ENCODE assay signal across 23 cellular contexts in the genomic region with DNA sequence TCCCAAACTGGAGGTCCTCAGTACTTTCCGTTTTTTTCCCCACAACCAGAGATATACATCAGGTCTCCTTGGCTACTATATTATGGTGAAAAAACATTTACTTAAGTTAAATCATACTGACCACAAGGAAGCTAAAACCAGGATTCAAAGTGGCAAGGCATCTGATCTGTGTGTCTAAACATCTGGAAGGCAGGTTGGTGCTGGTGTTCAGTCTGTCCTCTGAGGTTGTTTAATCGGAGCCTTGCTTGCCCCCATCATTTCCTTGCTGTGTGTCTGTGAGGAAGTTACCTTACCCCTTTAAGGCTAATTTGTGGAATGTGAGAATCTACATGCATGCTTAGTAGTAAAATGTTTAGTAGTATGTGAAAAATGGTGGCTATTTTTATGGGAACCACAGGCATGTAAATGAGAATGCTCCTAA.
DNase-seq lines count a peak whose midpoint lies in the region; TF ChIP-seq lines count a peak whose summit lies in the region.
"Had no signal": no experiment of that assay in that cellular context is flagged by ENCODE, and none has a peak within 500 bp of the region (broad histone marks: within the 10 kb centered on the region; RNA-seq: fewer than 3 reads in every experiment).

No MANE protein-coding gene starts in this region.

- no peak overlapping the region for H3K27ac ChIP-seq in thyroid gland
- H3K27ac ChIP-seq: lower lobe of right lung, tibial nerve had no signal

- peaks cover 45% of the 10 kb centered on the region for H3K4me1 Mint-ChIP-seq in endothelial cell (ENCODE audit: unreplicated experiment)
- H3K4me1 Mint-ChIP-seq in nephron progenitor cell, result peaks cover 36% of the 10 kb centered on the region

- WGBS in thyroid gland, 2 donors, result 100% methylated on average over 2 of the region's 2 CpGs

- H3K36me3 ChIP-seq in thyroid gland, result no peaks in the 10 kb centered on the region
- H3K36me3 ChIP-seq: lower lobe of right lung, tibial nerve had no signal

- no peaks in the 10 kb centered on the region for H3K9me3 Mint-ChIP-seq in endothelial cell (ENCODE audit: unreplicated experiment)
- peaks cover 18% of the 10 kb centered on the region for H3K9me3 Mint-ChIP-seq in nephron progenitor cell
- H3K9me3 Mint-ChIP-seq: activated naive CD4-positive, alpha-beta T cell treated with anti-CD3 and anti-CD28 coated beads for 36 hours; activated T-cell treated with anti-CD3 and anti-CD28 coated beads, Interleukin-2, amount 50 U/mL, for 4 hours; central memory CD8-positive, alpha-beta T cell; stimulated activated naive CD8-positive, alpha-beta T cell treated with anti-CD3 and anti-CD28 coated beads, Interleukin-15, amount 100 ng/mL, for 72 hours had no signal

- TF ChIP-seq CTCF in endothelial cell (IDR thresholded peaks at IDR 0.05; ENCODE audit: unreplicated experiment) (no peak), nephron progenitor cell (IDR thresholded peaks at IDR 0.05) (no peak), thyroid gland (IDR thresholded peaks at IDR 0.05) (no peak)

- H3K27ac Mint-ChIP-seq in endothelial cell (ENCODE audit: unreplicated experiment) (peak overlapping the region; percentile 36), nephron progenitor cell (peak overlapping the region; percentile 32)
- H3K27ac Mint-ChIP-seq: activated CD8-positive, alpha-beta T cell treated with anti-CD3 and anti-CD28 coated beads for 36 hours; activated naive CD4-positive, alpha-beta T cell treated with anti-CD3 and anti-CD28 coated beads for 36 hours; stimulated activated naive CD8-positive, alpha-beta T cell treated with anti-CD3 and anti-CD28 coated beads, Interleukin-15, amount 100 ng/mL, for 72 hours had no signal

- DNase-seq in EH (ENCODE audit: low read depth) (peak; percentile 93), M059J (ENCODE audit: low read depth) (peak; percentile 39), endothelial cell (ENCODE audit: low spot score) (no peak), nephron progenitor cell (no peak), thyroid gland (no peak), COLO668 (lab: John Stamatoyannopoulos, UW; ENCODE audit: unreplicated experiment) (no peak)
- DNase-seq in NK-92 treated with Interleukin-12 subunit alpha and Interleukin-12 subunit beta, amount 100 ng/mL, for 24 hours (lab: John Stamatoyannopoulos, UW), result no peak
- DNase-seq in activated CD8-positive, alpha-beta memory T cell treated with anti-CD3 and anti-CD28 coated beads for 24 hours, result no peak
- DNase-seq: activated CD4-positive, CD25-positive, alpha-beta regulatory T cell treated with anti-CD3 and anti-CD28 coated beads, Interleukin-2, amount 50 U/mL, for 72 hours; activated CD8-positive, alpha-beta T cell treated with anti-CD3 and anti-CD28 coated beads for 36 hours; activated naive CD4-positive, alpha-beta T cell treated with anti-CD3 and anti-CD28 coated beads for 36 hours; activated T-cell treated with anti-CD3 and anti-CD28 coated beads, Interleukin-2, amount 50 U/mL, for 4 hours; AML-193; H7; hypothalamus; lower lobe of right lung; NCI-H1092; NCI-H187 treated with DMSO at 0.1 percent for 48 hours; Right ventricle myocardium superior; stimulated activated CD4-positive, alpha-beta T cell treated with anti-CD3 and anti-CD28 coated beads, Interleukin-12 subunit alpha, Interleukin-12 subunit beta, amount 100 ng/mL, for 4 hours; stimulated activated naive CD8-positive, alpha-beta T cell treated with anti-CD3 and anti-CD28 coated beads, Interleukin-15, amount 100 ng/mL, for 72 hours had no signal

- no peaks in the 10 kb centered on the region for H3K27me3 Mint-ChIP-seq in endothelial cell (ENCODE audit: unreplicated experiment)
- no peaks in the 10 kb centered on the region for H3K27me3 Mint-ChIP-seq in nephron progenitor cell (ENCODE audit: low read depth, poor library complexity)
- H3K27me3 Mint-ChIP-seq: activated CD8-positive, alpha-beta T cell treated with anti-CD3 and anti-CD28 coated beads for 36 hours; central memory CD8-positive, alpha-beta T cell; stimulated activated naive CD8-positive, alpha-beta T cell treated with anti-CD3 and anti-CD28 coated beads, Interleukin-15, amount 100 ng/mL, for 72 hours had no signal

- H3K36me3 Mint-ChIP-seq in endothelial cell (ENCODE audit: low read depth, unreplicated experiment) (peaks cover 4% of the 10 kb centered on the region), nephron progenitor cell (ENCODE audit: low read depth) (peaks cover 23% of the 10 kb centered on the region)

- no peak for TF ChIP-seq POLR2A in thyroid gland (IDR thresholded peaks at IDR 0.05)

- no peaks in the 10 kb centered on the region for H3K27me3 ChIP-seq in thyroid gland
- H3K27me3 ChIP-seq: tibial nerve had no signal

- H3K4me1 ChIP-seq in thyroid gland, result peaks cover 36 to 39% of the 10 kb centered on the region in 2 donors

- H3K9me3 ChIP-seq in thyroid gland, result no peaks in the 10 kb centered on the region
- H3K9me3 ChIP-seq: lower lobe of right lung, tibial nerve had no signal

- H3K4me3 Mint-ChIP-seq in endothelial cell (ENCODE audit: unreplicated experiment), result no peak overlapping the region
- no peak overlapping the region for H3K4me3 Mint-ChIP-seq in nephron progenitor cell
- H3K4me3 Mint-ChIP-seq: activated CD8-positive, alpha-beta T cell treated with anti-CD3 and anti-CD28 coated beads for 36 hours; activated naive CD4-positive, alpha-beta T cell treated with anti-CD3 and anti-CD28 coated beads for 36 hours; activated T-cell treated with anti-CD3 and anti-CD28 coated beads, Interleukin-2, amount 50 U/mL, for 4 hours; central memory CD8-positive, alpha-beta T cell; stimulated activated naive CD8-positive, alpha-beta T cell treated with anti-CD3 and anti-CD28 coated beads, Interleukin-15, amount 100 ng/mL, for 72 hours had no signal

- intact Hi-C loops in thyroid gland (cut with DNase I), result no loop called here

- H3K4me3 ChIP-seq in thyroid gland (replicated peaks in 1 of 3), result no peak overlapping the region
- H3K4me3 ChIP-seq: lower lobe of right lung, tibial nerve had no signal

Comparison
In these comparisons a context has a peak if more than half of its experiments do, and no peak if none do; other contexts are left out.
1. DNase-seq: peak in EH (single experiment) and M059J (single experiment); none in endothelial cell (single experiment), nephron progenitor cell (single experiment), thyroid gland (0 of 2), NK-92 treated with Interleukin-12 subunit alpha and Interleukin-12 subunit beta, amount 100 ng/mL, for 24 hours (single experiment), activated CD8-positive, alpha-beta memory T cell treated with anti-CD3 and anti-CD28 coated beads for 24 hours (single experiment) and COLO668 (single experiment).